1 cellular context compared by ENCODE assay signal in the genomic region with DNA sequence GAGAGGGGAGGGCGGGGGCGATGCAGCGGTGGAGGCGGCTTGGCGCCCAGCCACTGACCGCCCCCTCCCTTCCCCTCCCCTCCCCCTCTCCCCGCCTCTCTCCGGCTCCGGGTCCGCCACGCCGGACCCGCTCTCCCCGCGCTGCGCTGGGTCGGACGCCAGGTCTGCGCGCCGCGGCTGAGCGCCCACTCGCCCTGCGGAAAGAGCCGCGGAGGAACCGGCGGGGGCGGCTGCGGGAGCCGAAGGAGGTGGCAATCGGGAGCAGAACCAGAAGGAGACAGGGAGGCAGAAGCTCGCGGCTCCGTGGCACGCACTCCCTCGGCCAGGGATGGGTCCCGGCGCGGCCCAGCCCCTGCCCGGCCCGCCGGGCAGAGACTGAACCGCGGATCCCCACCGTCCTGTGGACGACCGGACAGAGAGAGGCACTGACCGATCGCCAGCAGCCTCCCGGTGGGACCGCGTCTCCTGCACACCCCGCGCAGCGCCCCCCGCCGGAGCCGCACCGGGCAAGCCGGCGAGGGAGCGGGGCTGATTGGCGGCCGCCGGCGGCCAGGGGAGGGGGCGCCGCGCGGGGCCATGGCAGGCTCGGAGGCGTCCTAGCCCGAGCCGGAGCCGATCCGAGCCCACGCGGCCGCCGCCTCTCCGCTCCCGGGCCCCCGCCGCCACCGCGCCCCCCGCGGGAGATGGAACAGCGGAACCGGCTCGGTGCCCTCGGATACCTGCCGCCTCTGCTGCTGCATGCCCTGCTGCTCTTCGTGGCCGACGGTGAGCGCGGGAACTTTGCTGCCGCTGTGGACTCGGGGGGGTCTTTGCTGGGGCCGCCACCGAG.
TF ChIP-seq lines count a peak whose summit lies in the region.

A gene (plus strand): TSS at position 94 of the 829 bp plus-strand sequence. CDS start 590 bp downstream, at position 684.

TF ChIP-seq in IMR-90, 13 proteins besides CTCF, POLR2A, EP300 and RAD21:
- TF ChIP-seq, protein P1, sequence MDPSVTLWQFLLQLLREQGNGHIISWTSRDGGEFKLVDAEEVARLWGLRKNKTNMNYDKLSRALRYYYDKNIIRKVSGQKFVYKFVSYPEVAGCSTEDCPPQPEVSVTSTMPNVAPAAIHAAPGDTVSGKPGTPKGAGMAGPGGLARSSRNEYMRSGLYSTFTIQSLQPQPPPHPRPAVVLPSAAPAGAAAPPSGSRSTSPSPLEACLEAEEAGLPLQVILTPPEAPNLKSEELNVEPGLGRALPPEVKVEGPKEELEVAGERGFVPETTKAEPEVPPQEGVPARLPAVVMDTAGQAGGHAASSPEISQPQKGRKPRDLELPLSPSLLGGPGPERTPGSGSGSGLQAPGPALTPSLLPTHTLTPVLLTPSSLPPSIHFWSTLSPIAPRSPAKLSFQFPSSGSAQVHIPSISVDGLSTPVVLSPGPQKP (IDR thresholded peaks at IDR 0.05; ENCODE audit: borderline replicate concordance, low read depth, low read length) = no peak
- TF ChIP-seq NFE2L2 (IDR thresholded peaks at IDR 0.05; ENCODE audit: low read depth, low read length) (no peak), FOS (IDR thresholded peaks at IDR 0.05; ENCODE audit: low read depth, low read length) (no peak), RCOR1 (IDR thresholded peaks at IDR 0.05; ENCODE audit: insufficient replicate concordance, low read length) (no peak), MAFK (IDR thresholded peaks at IDR 0.05; ENCODE audit: low read depth, low read length) (no peak), SMC3 (IDR thresholded peaks at IDR 0.05; ENCODE audit: low read depth, low read length) (no peak), MAZ (IDR thresholded peaks at IDR 0.05; ENCODE audit: borderline replicate concordance, low read depth, low read length) (no peak), RFX5 (IDR thresholded peaks at IDR 0.05; ENCODE audit: low read depth, low read length) (no peak), BHLHE40 (IDR thresholded peaks at IDR 0.05; ENCODE audit: low read depth, low read length) (no peak), MXI1 (IDR thresholded peaks at IDR 0.05; ENCODE audit: borderline replicate concordance, low read depth, low read length) (no peak), CEBPB (IDR thresholded peaks at IDR 0.05; ENCODE audit: low read depth, low read length) (no peak), CHD1 (IDR thresholded peaks at IDR 0.05; ENCODE audit: low read depth, low read length) (no peak)
- TF ChIP-seq, protein P2, sequence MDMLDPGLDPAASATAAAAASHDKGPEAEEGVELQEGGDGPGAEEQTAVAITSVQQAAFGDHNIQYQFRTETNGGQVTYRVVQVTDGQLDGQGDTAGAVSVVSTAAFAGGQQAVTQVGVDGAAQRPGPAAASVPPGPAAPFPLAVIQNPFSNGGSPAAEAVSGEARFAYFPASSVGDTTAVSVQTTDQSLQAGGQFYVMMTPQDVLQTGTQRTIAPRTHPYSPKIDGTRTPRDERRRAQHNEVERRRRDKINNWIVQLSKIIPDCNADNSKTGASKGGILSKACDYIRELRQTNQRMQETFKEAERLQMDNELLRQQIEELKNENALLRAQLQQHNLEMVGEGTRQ (IDR thresholded peaks at IDR 0.05; ENCODE audit: low read depth, low read length) = no peak
